9 cellular contexts compared by ENCODE assay signal in the genomic region with DNA sequence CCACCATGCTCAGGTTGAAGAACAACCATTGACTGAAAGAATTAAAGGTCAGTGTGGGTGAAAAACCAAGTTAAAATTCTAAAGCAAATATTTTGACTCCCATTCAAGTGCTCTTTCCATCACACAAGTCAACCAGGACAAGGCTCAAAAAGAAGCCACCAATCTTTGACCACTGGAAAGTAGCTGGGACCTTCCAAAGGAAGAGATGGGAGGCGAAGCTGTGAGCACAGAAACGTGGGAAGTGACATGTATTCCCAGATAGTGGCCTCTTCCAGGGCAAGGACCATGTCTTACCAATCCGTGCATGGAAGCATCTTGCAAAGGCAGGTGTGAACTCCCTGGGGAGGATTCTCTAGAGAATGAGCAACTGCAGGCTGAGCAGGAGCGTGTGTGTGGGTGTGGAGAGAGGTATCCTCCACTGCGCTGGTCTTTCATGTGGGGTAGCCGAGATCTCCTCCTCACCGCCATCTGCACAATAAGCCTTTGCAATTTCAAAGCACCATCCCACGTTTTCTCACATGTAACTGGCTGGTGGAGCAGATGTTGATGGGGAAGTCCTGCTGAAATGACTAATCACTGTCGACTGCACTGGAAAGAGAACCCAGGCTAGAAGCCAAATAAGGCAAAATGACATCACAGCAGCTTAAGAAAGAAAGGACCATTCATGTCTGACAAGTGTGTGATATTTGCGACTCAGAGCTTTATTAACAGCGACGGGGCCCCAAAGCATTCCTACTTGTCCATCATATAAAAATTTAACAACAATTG.
DNase-seq lines count a peak whose midpoint lies in the region; ATAC-seq and TF ChIP-seq lines count a peak whose summit lies in the region.
"Had no signal": no experiment of that assay in that cellular context is flagged by ENCODE, and none has a peak within 500 bp of the region (broad histone marks: within the 10 kb centered on the region; RNA-seq: fewer than 3 reads in every experiment).

No MANE protein-coding gene starts in this region.

- ATAC-seq in HG02943 (IDR thresholded peaks at IDR 0.05; ENCODE audit: low read depth, unreplicated experiment), result peak; percentile 75
- ATAC-seq in GM23338, result no peak

- no peaks in the 10 kb centered on the region for H3K79me2 ChIP-seq in GM23338 (replicated peaks; ENCODE audit: insufficient read depth)

- H2AFZ ChIP-seq in GM23338, result no peak overlapping the region

- no peaks in the 10 kb centered on the region; the same call in 1 of the 3 replicates for H3K4me1 Mint-ChIP-seq in GM23338

- in situ Hi-C loops in brain microvascular endothelial cell (cut with HindIII; ENCODE audit: low pct_ligation_motif_present, low sequenced_read_pairs), result no loop called here

- no peak overlapping the region for H3K27ac Mint-ChIP-seq in GM23338

- H3K4me3 Mint-ChIP-seq in GM23338, result no peak overlapping the region

- no peaks in the 10 kb centered on the region for H3K4me1 ChIP-seq in GM23338 (ENCODE audit: insufficient read depth)

- H3K4me3 ChIP-seq in brain microvascular endothelial cell (ENCODE audit: low read depth, low read length) (no peak overlapping the region), GM23338 (no peak overlapping the region)

- H3F3A ChIP-seq in GM23338 (replicated peaks; ENCODE audit: low read depth), result no peaks in the 10 kb centered on the region

- H3K36me3 Mint-ChIP-seq in GM23338 (ENCODE audit: low read depth), result no peaks in the 10 kb centered on the region; the same call in 2 of the 3 replicates

- no peak overlapping the region for H3K4me2 ChIP-seq in GM23338

- H3K27me3 ChIP-seq in brain microvascular endothelial cell (replicated peaks), result no peaks in the 10 kb centered on the region
- H3K27me3 ChIP-seq in GM23338 (ENCODE audit: insufficient read depth), result no peaks in the 10 kb centered on the region

- no peaks in the 10 kb centered on the region; the same call in 2 of the 3 replicates for H3K9me3 Mint-ChIP-seq in GM23338

- TF ChIP-seq CTCF in brain microvascular endothelial cell (IDR thresholded peaks at IDR 0.05; ENCODE audit: low read depth, low read length, missing control alignments), result no peak
- no peak for TF ChIP-seq CTCF in GM23338 (conservative IDR thresholded peaks at IDR 0.05; ENCODE audit: low read depth in 2 of 2)

- H3K36me3 ChIP-seq in brain microvascular endothelial cell (replicated peaks), result no peaks in the 10 kb centered on the region
- H3K36me3 ChIP-seq in GM23338 (ENCODE audit: insufficient read depth), result no peaks in the 10 kb centered on the region

- DNase-seq in activated T-cell treated with anti-CD3 and anti-CD28 coated beads for 24 hours (ENCODE audit: low read depth), result peak; percentile 75
- DNase-seq in activated T-cell treated with anti-CD3 and anti-CD28 coated beads, Interleukin-2, amount 50 U/mL, for 1 hour, result no peak
- peak; percentile 57 for DNase-seq in RKO (ENCODE audit: low spot score)
- peak; percentile 45 for DNase-seq in brain microvascular endothelial cell
- DNase-seq in stimulated activated CD4-positive, alpha-beta T cell treated with anti-CD3 and anti-CD28 coated beads, TNF-alpha, amount 100 ng/mL, for 48 hours (ENCODE audit: low read depth in 3 of 3), result peak; percentile 58 to 82 (median 78)
- no peak for DNase-seq in NCI-H2227 (lab: John Stamatoyannopoulos, UW; ENCODE audit: unreplicated experiment)
- DNase-seq in GM23338 (ENCODE audit: low spot score), result no peak

- H3K27ac ChIP-seq in brain microvascular endothelial cell, result no peak overlapping the region
- no peak overlapping the region for H3K27ac ChIP-seq in GM23338 (ENCODE audit: low read depth)
- H3K27ac ChIP-seq: C4-2B had no signal

- H3K9me2 ChIP-seq in GM23338 (ENCODE audit: insufficient read depth), result no peaks in the 10 kb centered on the region

- H3K27me3 Mint-ChIP-seq in GM23338 (ENCODE audit: insufficient read depth, low read depth, poor library complexity), result peaks cover 5% of the 10 kb centered on the region

- no peaks in the 10 kb centered on the region for H4K20me1 ChIP-seq in GM23338 (replicated peaks; ENCODE audit: insufficient read depth)

TF ChIP-seq in GM23338, 12 proteins besides CTCF, POLR2A, EP300 and RAD21:
- TF ChIP-seq ZNF114 (CRISPR knock-in tag; IDR thresholded peaks at IDR 0.05) (no peak), NANOG (IDR thresholded peaks at IDR 0.05; ENCODE audit: borderline replicate concordance) (no peak), CREB1 (CRISPR knock-in tag; IDR thresholded peaks at IDR 0.05; ENCODE audit: low read depth) (no peak), EZH2phosphoT487 (IDR thresholded peaks at IDR 0.05; ENCODE audit: unreplicated experiment) (no peak), ZNF331 (CRISPR knock-in tag; IDR thresholded peaks at IDR 0.05; ENCODE audit: low read depth) (no peak), EZH2 (IDR thresholded peaks at IDR 0.05; ENCODE audit: low read depth, unreplicated experiment) (no peak), STAT1 (IDR thresholded peaks at IDR 0.05; ENCODE audit: unreplicated experiment) (no peak)
- TF ChIP-seq, protein P1, sequence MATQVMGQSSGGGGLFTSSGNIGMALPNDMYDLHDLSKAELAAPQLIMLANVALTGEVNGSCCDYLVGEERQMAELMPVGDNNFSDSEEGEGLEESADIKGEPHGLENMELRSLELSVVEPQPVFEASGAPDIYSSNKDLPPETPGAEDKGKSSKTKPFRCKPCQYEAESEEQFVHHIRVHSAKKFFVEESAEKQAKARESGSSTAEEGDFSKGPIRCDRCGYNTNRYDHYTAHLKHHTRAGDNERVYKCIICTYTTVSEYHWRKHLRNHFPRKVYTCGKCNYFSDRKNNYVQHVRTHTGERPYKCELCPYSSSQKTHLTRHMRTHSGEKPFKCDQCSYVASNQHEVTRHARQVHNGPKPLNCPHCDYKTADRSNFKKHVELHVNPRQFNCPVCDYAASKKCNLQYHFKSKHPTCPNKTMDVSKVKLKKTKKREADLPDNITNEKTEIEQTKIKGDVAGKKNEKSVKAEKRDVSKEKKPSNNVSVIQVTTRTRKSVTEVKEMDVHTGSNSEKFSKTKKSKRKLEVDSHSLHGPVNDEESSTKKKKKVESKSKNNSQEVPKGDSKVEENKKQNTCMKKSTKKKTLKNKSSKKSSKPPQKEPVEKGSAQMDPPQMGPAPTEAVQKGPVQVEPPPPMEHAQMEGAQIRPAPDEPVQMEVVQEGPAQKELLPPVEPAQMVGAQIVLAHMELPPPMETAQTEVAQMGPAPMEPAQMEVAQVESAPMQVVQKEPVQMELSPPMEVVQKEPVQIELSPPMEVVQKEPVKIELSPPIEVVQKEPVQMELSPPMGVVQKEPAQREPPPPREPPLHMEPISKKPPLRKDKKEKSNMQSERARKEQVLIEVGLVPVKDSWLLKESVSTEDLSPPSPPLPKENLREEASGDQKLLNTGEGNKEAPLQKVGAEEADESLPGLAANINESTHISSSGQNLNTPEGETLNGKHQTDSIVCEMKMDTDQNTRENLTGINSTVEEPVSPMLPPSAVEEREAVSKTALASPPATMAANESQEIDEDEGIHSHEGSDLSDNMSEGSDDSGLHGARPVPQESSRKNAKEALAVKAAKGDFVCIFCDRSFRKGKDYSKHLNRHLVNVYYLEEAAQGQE (IDR thresholded peaks at IDR 0.05; ENCODE audit: unreplicated experiment), result no peak
TF ChIP-seq in GM23338: peak in this region for 0.

Comparison
In these comparisons a context has a peak if more than half of its experiments do, and no peak if none do; other contexts are left out.
1. DNase-seq: peak in activated T-cell treated with anti-CD3 and anti-CD28 coated beads for 24 hours (single experiment), RKO (single experiment), brain microvascular endothelial cell (single experiment) and stimulated activated CD4-positive, alpha-beta T cell treated with anti-CD3 and anti-CD28 coated beads, TNF-alpha, amount 100 ng/mL, for 48 hours (3 of 3); none in activated T-cell treated with anti-CD3 and anti-CD28 coated beads, Interleukin-2, amount 50 U/mL, for 1 hour (single experiment), NCI-H2227 (single experiment) and GM23338 (single experiment).